ENCODE assay signal across 9 cellular contexts in genomic region chr7:150753826-150754603, GRCh38. TPM values are rescaled to one million over a fixed set of nuclear protein-coding genes. Genes with fewer than 3 reads are reported as not detected.
A peak's percentile ranks its signal among the peaks of the same experiment; 100 is the strongest.
DNase-seq lines count a peak whose midpoint lies in the region; ATAC-seq and TF ChIP-seq lines count a peak whose summit lies in the region.
"Had no signal": no experiment of that assay in that cellular context is flagged by ENCODE, and none has a peak within 500 bp of the region (broad histone marks: within the 10 kb centered on the region; RNA-seq: fewer than 3 reads in every experiment).

No MANE protein-coding gene starts in this region.

- peaks cover 2% of the 10 kb centered on the region for H3K36me3 Mint-ChIP-seq in activated CD4-positive, alpha-beta T cell treated with anti-CD3 and anti-CD28 coated beads for 36 hours (ENCODE audit: low read depth)
- H3K36me3 Mint-ChIP-seq in activated T-cell treated with anti-CD3 and anti-CD28 coated beads, Interleukin-2, amount 50 U/mL, for 72 hours (ENCODE audit: insufficient read depth in 2 of 2): no peaks in the 10 kb centered on the region
- no peaks in the 10 kb centered on the region for H3K36me3 Mint-ChIP-seq in naive thymus-derived CD8-positive, alpha-beta T cell

- H3K36me3 ChIP-seq in KMS-11 (ENCODE audit: insufficient read depth): no peaks in the 10 kb centered on the region

- peak overlapping the region; percentile 21 for H3K4me3 Mint-ChIP-seq in activated CD4-positive, alpha-beta T cell treated with anti-CD3 and anti-CD28 coated beads for 36 hours
- peak overlapping the region; percentile 38 to 69 for H3K4me3 Mint-ChIP-seq in activated T-cell treated with anti-CD3 and anti-CD28 coated beads, Interleukin-2, amount 50 U/mL, for 72 hours
- peak overlapping the region in 9 of 10 donors; percentile 36 to 78 (median 63) for H3K4me3 Mint-ChIP-seq in naive thymus-derived CD8-positive, alpha-beta T cell

- H3K9me3 Mint-ChIP-seq in activated CD4-positive, alpha-beta T cell treated with anti-CD3 and anti-CD28 coated beads for 36 hours (ENCODE audit: low read depth): no peaks in the 10 kb centered on the region
- peaks cover 2 to 3% of the 10 kb centered on the region in 2 donors for H3K9me3 Mint-ChIP-seq in activated T-cell treated with anti-CD3 and anti-CD28 coated beads, Interleukin-2, amount 50 U/mL, for 72 hours
- peaks cover 0 to 2% (median 0%) of the 10 kb centered on the region in 9 donors for H3K9me3 Mint-ChIP-seq in naive thymus-derived CD8-positive, alpha-beta T cell

- H3K27ac ChIP-seq in KMS-11: no peak overlapping the region

- no peaks in the 10 kb centered on the region for H4K20me1 ChIP-seq in KMS-11 (ENCODE audit: insufficient read depth)

- no peak overlapping the region for H3K9ac ChIP-seq in KMS-11

- no peak overlapping the region for H3K4me2 ChIP-seq in KMS-11

- no peaks in the 10 kb centered on the region for H3K79me2 ChIP-seq in KMS-11 (ENCODE audit: insufficient read depth, low read depth)

- CTCF ChIA-PET in activated CD4-positive, alpha-beta T cell treated with anti-CD3 and anti-CD28 coated beads for 36 hours (lab: Charles Lee): interaction anchor here (0.6 to 5.0 kb wide), 4 partner anchors 9 to 193 kb away, joined by 3 to 23 read pairs (median 3); partner anchors contain the start of gene GIMAP5

- intact Hi-C loops in activated CD4-positive, alpha-beta T cell treated with anti-CD3 and anti-CD28 coated beads for 36 hours (cut with DNase I, micrococcal nuclease): loop anchor here (1.0 to 2.0 kb wide), 10 partner anchors 10 to 239 kb away; partner anchors contain the start of genes GIMAP1 (in 1 of the 2), GIMAP2 (in 1 of the 2), GIMAP6 (in 1 of the 2) and GIMAP7 (in 1 of the 2)

- H3K27ac Mint-ChIP-seq in activated CD4-positive, alpha-beta T cell treated with anti-CD3 and anti-CD28 coated beads for 36 hours: peak overlapping the region; percentile 92
- H3K27ac Mint-ChIP-seq in activated T-cell treated with anti-CD3 and anti-CD28 coated beads, Interleukin-2, amount 50 U/mL, for 72 hours: peak overlapping the region; percentile 82
- H3K27ac Mint-ChIP-seq in naive thymus-derived CD8-positive, alpha-beta T cell: peak overlapping the region; percentile 66 to 97 (median 94)

- H3K4me3 ChIP-seq in KMS-11 (IDR thresholded peaks at IDR 0.05; ENCODE audit: insufficient read depth, low read depth, low read length): no peak overlapping the region

- POLR2A ChIA-PET in activated CD4-positive, alpha-beta T cell treated with anti-CD3 and anti-CD28 coated beads for 36 hours (lab: Charles Lee): interaction anchor here (0.6 kb wide), 1 partner anchor 378 kb away, joined by 3 read pairs; no protein-coding TSS in a partner anchor
- POLR2A ChIA-PET in naive thymus-derived CD8-positive, alpha-beta T cell (lab: Charles Lee): interaction anchor here (1.0 to 6.5 kb wide), 13 partner anchors 10 to 388 kb away, joined by 3 to 143 read pairs (median 10); partner anchors contain the start of genes GIMAP4, GIMAP5, GIMAP6 and GIMAP7

- TF ChIP-seq CTCF in KMS-11 (conservative IDR thresholded peaks at IDR 0.05; ENCODE audit: low read depth, low read length): peak; percentile 45; the same call in 1 of the 2 replicates

- H2AFZ ChIP-seq in KMS-11 (ENCODE audit: low read depth): no peak overlapping the region

- DNase-seq in activated CD4-positive, alpha-beta T cell treated with anti-CD3 and anti-CD28 coated beads for 36 hours: peak; percentile 43
- DNase-seq in activated CD4-positive, alpha-beta T cell treated with anti-CD3 and anti-CD28 coated beads for 1 hour: no peak
- DNase-seq in activated T-cell treated with anti-CD3 and anti-CD28 coated beads, Interleukin-2, amount 50 U/mL, for 72 hours: peak in 1 of 2 donors; percentile 50
- DNase-seq in naive thymus-derived CD8-positive, alpha-beta T cell: peak in 1 of 10 donors; percentile 60

- ATAC-seq in activated CD4-positive, alpha-beta T cell treated with anti-CD3 and anti-CD28 coated beads for 36 hours: peak; percentile 69
- peak; percentile 59 to 65 for ATAC-seq in activated T-cell treated with anti-CD3 and anti-CD28 coated beads, Interleukin-2, amount 50 U/mL, for 72 hours (replicated peaks in 1 of 2)
- ATAC-seq in naive thymus-derived CD8-positive, alpha-beta T cell: peak in 1 of 2 donors; percentile 10
- ATAC-seq in GM21423 (IDR thresholded peaks at IDR 0.05; ENCODE audit: unreplicated experiment) (no peak), GM19467 (IDR thresholded peaks at IDR 0.05; ENCODE audit: unreplicated experiment) (no peak), HG02571 (IDR thresholded peaks at IDR 0.05; ENCODE audit: unreplicated experiment) (no peak)

- peaks cover 70% of the 10 kb centered on the region for H3K4me1 Mint-ChIP-seq in activated CD4-positive, alpha-beta T cell treated with anti-CD3 and anti-CD28 coated beads for 36 hours
- H3K4me1 Mint-ChIP-seq in activated T-cell treated with anti-CD3 and anti-CD28 coated beads, Interleukin-2, amount 50 U/mL, for 72 hours (ENCODE audit: low read depth): peaks cover 73% of the 10 kb centered on the region
- peaks cover 35 to 77% (median 71%) of the 10 kb centered on the region in 4 donors for H3K4me1 Mint-ChIP-seq in naive thymus-derived CD8-positive, alpha-beta T cell

- no peaks in the 10 kb centered on the region for H3K27me3 ChIP-seq in KMS-11 (ENCODE audit: insufficient read depth, low read depth)

- H3K27me3 Mint-ChIP-seq in activated CD4-positive, alpha-beta T cell treated with anti-CD3 and anti-CD28 coated beads for 36 hours: no peaks in the 10 kb centered on the region
- no peaks in the 10 kb centered on the region for H3K27me3 Mint-ChIP-seq in activated T-cell treated with anti-CD3 and anti-CD28 coated beads, Interleukin-2, amount 50 U/mL, for 72 hours (ENCODE audit: low read depth)
- H3K27me3 Mint-ChIP-seq in naive thymus-derived CD8-positive, alpha-beta T cell: peaks cover 0 to 2% (median 0%) of the 10 kb centered on the region in 5 donors

- H3K4me1 ChIP-seq in KMS-11 (ENCODE audit: low read depth, poor library complexity, severe bottlenecking): no peaks in the 10 kb centered on the region

RNA-seq across cellular contexts. Expression of gene GIMAP5, which starts 16.8 kb away (rescaled TPM):
- 10 to 100 TPM; 47.6 to 53.3 TPM for total RNA-seq in activated CD4-positive, alpha-beta T cell treated with anti-CD3 and anti-CD28 coated beads for 36 hours
- total RNA-seq in activated T-cell treated with anti-CD3 and anti-CD28 coated beads, Interleukin-2, amount 50 U/mL, for 72 hours: 10 to 100 TPM; 43.5 to 50.5 TPM
- total RNA-seq in naive thymus-derived CD8-positive, alpha-beta T cell: 100 to 1,000 TPM; 342 to 364 TPM
- polyA plus RNA-seq in naive thymus-derived CD8-positive, alpha-beta T cell: 100 to 1,000 TPM; 320 to 506 (median 401) TPM

RNA-seq across cellular contexts. Expression of gene GIMAP1, which starts 37.6 kb away (rescaled TPM):
- 1 to 10 TPM; 3.5 to 5.5 TPM for total RNA-seq in activated CD4-positive, alpha-beta T cell treated with anti-CD3 and anti-CD28 coated beads for 36 hours
- total RNA-seq in activated T-cell treated with anti-CD3 and anti-CD28 coated beads, Interleukin-2, amount 50 U/mL, for 72 hours: 1 to 10 TPM; 5.5 to 9.3 TPM
- 100 to 1,000 TPM; 119 TPM for total RNA-seq in naive thymus-derived CD8-positive, alpha-beta T cell
- 10 to 100 TPM; 48.0 to 87.4 (median 67.1) TPM for polyA plus RNA-seq in naive thymus-derived CD8-positive, alpha-beta T cell

RNA-seq across cellular contexts. Expression of gene TMEM176B, which starts 46.1 kb away (rescaled TPM):
- total RNA-seq in activated CD4-positive, alpha-beta T cell treated with anti-CD3 and anti-CD28 coated beads for 36 hours: not detected
- total RNA-seq in activated T-cell treated with anti-CD3 and anti-CD28 coated beads, Interleukin-2, amount 50 U/mL, for 72 hours: not detected
- total RNA-seq in naive thymus-derived CD8-positive, alpha-beta T cell: not detected
- polyA plus RNA-seq in naive thymus-derived CD8-positive, alpha-beta T cell: under 1 TPM in 1 of 3 donors, not detected in 2; 0.69 TPM
- total RNA-seq: activated CD8-positive, alpha-beta memory T cell treated with anti-CD3 and anti-CD28 coated beads for 36 hours had no signal

RNA-seq across cellular contexts. Expression of gene TMEM176A, which starts 46.6 kb away (rescaled TPM):
- not detected for total RNA-seq in activated CD4-positive, alpha-beta T cell treated with anti-CD3 and anti-CD28 coated beads for 36 hours
- under 1 TPM; 0.24 to 0.30 TPM for total RNA-seq in activated T-cell treated with anti-CD3 and anti-CD28 coated beads, Interleukin-2, amount 50 U/mL, for 72 hours
- total RNA-seq in naive thymus-derived CD8-positive, alpha-beta T cell: under 1 TPM in 1 of 2 experiments, not detected in 1; 0.88 TPM
- polyA plus RNA-seq in naive thymus-derived CD8-positive, alpha-beta T cell: under 1 TPM in 2 of 3 donors, not detected in 1; 0.18 to 0.62 TPM
- total RNA-seq: activated CD8-positive, alpha-beta memory T cell treated with anti-CD3 and anti-CD28 coated beads for 36 hours had no signal

Comparison
In these comparisons a context has a peak if more than half of its experiments do, and no peak if none do; other contexts are left out.
1. ATAC-seq: peak in activated CD4-positive, alpha-beta T cell treated with anti-CD3 and anti-CD28 coated beads for 36 hours (single experiment) and activated T-cell treated with anti-CD3 and anti-CD28 coated beads, Interleukin-2, amount 50 U/mL, for 72 hours (2 of 2); none in GM21423 (single experiment), GM19467 (single experiment) and HG02571 (single experiment).
2. RNA of gene GIMAP5, which starts 16.8 kb away (total RNA-seq): 342 to 364 TPM in naive thymus-derived CD8-positive, alpha-beta T cell; 47.6 to 53.3 TPM in activated CD4-positive, alpha-beta T cell treated with anti-CD3 and anti-CD28 coated beads for 36 hours and 43.5 to 50.5 TPM in activated T-cell treated with anti-CD3 and anti-CD28 coated beads, Interleukin-2, amount 50 U/mL, for 72 hours; every median in the first group is over 4 times any median in the second.
3. RNA of gene GIMAP1, which starts 37.6 kb away (total RNA-seq): 119 TPM in naive thymus-derived CD8-positive, alpha-beta T cell; 5.5 to 9.3 TPM in activated T-cell treated with anti-CD3 and anti-CD28 coated beads, Interleukin-2, amount 50 U/mL, for 72 hours and 3.5 to 5.5 TPM in activated CD4-positive, alpha-beta T cell treated with anti-CD3 and anti-CD28 coated beads for 36 hours; every median in the first group is over 10 times any median in the second.
4. Peak in every context shown above with its lines, with median percentiles within 50 percentile points of each other: H3K27ac Mint-ChIP-seq and H3K4me3 Mint-ChIP-seq.